Comparison of ENCODE assay signal across 8 cellular contexts in the genomic region with DNA sequence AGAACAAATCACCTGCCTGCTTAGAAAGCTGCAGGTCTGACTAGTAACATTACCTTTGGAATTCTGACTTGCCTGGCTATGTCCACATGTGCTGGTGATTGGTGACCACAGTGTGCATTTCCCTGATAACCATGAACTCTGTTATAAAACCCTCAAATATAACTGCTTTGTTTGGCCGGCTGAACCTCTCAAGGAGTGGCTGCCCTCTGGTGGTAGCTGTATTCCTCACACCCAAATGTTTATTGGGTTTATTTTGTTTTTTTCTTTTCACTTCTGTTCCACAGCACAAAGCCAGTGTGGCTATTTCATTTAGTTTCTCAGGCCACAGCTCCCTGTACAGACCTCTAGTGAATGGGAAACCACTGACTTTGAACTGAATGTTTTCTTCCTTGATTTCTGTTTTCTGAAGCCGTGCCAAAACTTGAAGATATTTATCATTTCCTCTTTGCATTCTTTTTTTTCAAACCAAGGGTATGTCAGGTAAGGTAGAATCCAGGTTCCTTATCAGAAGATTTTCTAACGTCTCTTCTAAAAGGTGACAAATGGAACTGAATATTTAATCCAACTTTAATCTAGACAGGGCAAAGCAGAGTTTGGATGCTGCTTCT.
A peak's percentile ranks its signal among the peaks of the same experiment; 100 is the strongest.
DNase-seq lines count a peak whose midpoint lies in the region; ATAC-seq and TF ChIP-seq lines count a peak whose summit lies in the region.

No MANE protein-coding gene starts in this region.

- TF ChIP-seq CTCF in progenitor cell of endocrine pancreas (IDR thresholded peaks at IDR 0.05; ENCODE audit: unreplicated experiment) = peak; percentile 88

- DNase-seq in DMS114 treated with DMSO at 0.1 percent for 48 hours (lab: John Stamatoyannopoulos, UW; ENCODE audit: unreplicated experiment) = peak; percentile 46
- peak; percentile 56 for DNase-seq in NCI-H345 (lab: John Stamatoyannopoulos, UW)
- peak; percentile 1 for DNase-seq in activated CD4-positive, alpha-beta T cell treated with anti-CD3 and anti-CD28 coated beads, Interleukin-2, amount 50 U/mL, for 1 hour
- DNase-seq in glomerular visceral epithelial cell (ENCODE audit: extremely low spot score) = peak; percentile 53
- peak; percentile 24 for DNase-seq in progenitor cell of endocrine pancreas (ENCODE audit: low spot score, unreplicated experiment)

- peak overlapping the region; percentile 53 for H3K27ac Mint-ChIP-seq in progenitor cell of endocrine pancreas

- no peaks in the 10 kb centered on the region for H3K36me3 Mint-ChIP-seq in progenitor cell of endocrine pancreas (ENCODE audit: insufficient read depth)

- H3K4me1 Mint-ChIP-seq in progenitor cell of endocrine pancreas (ENCODE audit: low read depth) = peaks cover 7% of the 10 kb centered on the region

- ATAC-seq in GM19324 (IDR thresholded peaks at IDR 0.05; ENCODE audit: low FRiP score, unreplicated experiment) (peak; percentile 75), HG03432 (IDR thresholded peaks at IDR 0.05; ENCODE audit: unreplicated experiment) (peak; percentile 89), HG03045 (IDR thresholded peaks at IDR 0.05; ENCODE audit: unreplicated experiment) (no peak)

- no peaks in the 10 kb centered on the region for H3K27me3 Mint-ChIP-seq in progenitor cell of endocrine pancreas

- peaks cover 4% of the 10 kb centered on the region for H3K9me3 Mint-ChIP-seq in progenitor cell of endocrine pancreas (ENCODE audit: low read depth)

- no peak overlapping the region for H3K4me3 Mint-ChIP-seq in progenitor cell of endocrine pancreas (ENCODE audit: low read depth)

Comparison
In these comparisons a context has a peak if more than half of its experiments do, and no peak if none do; other contexts are left out.
1. DNase-seq: peak in every context shown above with its lines; median percentile 56 in NCI-H345; 53 in glomerular visceral epithelial cell; 46 in DMS114 treated with DMSO at 0.1 percent for 48 hours; 24 in progenitor cell of endocrine pancreas; 1 in activated CD4-positive, alpha-beta T cell treated with anti-CD3 and anti-CD28 coated beads, Interleukin-2, amount 50 U/mL, for 1 hour.